8 cellular contexts compared by ENCODE assay signal in the genomic region with DNA sequence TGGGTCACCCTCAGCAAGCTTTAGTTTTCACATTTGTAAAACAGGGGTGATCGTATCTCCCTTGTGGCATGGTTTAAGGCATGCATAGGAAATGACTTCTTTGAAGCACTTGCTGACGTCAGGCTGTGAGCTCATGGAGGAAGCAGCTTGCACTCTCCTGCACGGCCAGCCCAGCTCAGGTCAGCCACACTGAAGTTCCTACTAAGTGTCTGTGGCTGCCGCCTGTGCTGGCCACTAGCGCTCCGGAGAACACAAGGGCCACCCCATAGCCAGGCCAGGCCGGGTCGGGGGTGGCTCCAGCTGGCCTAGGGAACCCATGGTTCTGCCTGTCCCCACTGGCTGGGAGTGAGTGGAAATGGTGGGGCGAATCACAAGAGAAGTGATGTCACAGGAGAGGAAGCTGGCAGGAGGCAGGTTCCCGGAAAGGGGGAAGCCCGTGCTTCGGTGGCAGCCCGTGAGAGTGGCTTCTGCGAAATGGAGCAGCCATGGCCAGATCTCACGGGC. TPM values are rescaled to one million over a fixed set of nuclear protein-coding genes. Genes with fewer than 3 reads are reported as not detected.
DNase-seq lines count a peak whose midpoint lies in the region; ATAC-seq, FAIRE-seq and TF ChIP-seq lines count a peak whose summit lies in the region.

No MANE protein-coding gene starts in this region.

- TF ChIP-seq POLR2A in NB4 (IDR thresholded peaks at IDR 0.05; ENCODE audit: extremely low read depth, insufficient read length), result no peak

- FAIRE-seq in GM19239 (lab: Jason Lieb, UNC), result no peak

- ATAC-seq in HG03520 (IDR thresholded peaks at IDR 0.05; ENCODE audit: unreplicated experiment), result no peak
- ATAC-seq in HG03108 (IDR thresholded peaks at IDR 0.05; ENCODE audit: unreplicated experiment), result no peak

- DNase-seq in NB4 (ENCODE audit: low read depth) (peak; percentile 43), glomerular endothelial cell (ENCODE audit: extremely low read depth, low read depth, low spot score) (peak; percentile 47), NCI-H2107 (lab: John Stamatoyannopoulos, UW) (no peak), GM19239 (ENCODE audit: insufficient read length, low spot score) (no peak)
- peak; percentile 90 for DNase-seq in activated CD8-positive, alpha-beta memory T cell treated with anti-CD3 and anti-CD28 coated beads, Interleukin-2, amount 50 U/mL, for 48 hours
- DNase-seq in stimulated activated CD8-positive, alpha-beta memory T cell treated with anti-CD3 and anti-CD28 coated beads, Interleukin-4, amount 100 ng/mL, for 4 hours (ENCODE audit: low read depth in 2 of 2, low spot score in 1 of 2), result peak; percentile 63 to 68

- no peak overlapping the region for H3K4me3 ChIP-seq in NB4 (ENCODE audit: low read depth, low read length)

- TF ChIP-seq CTCF in NB4 (IDR thresholded peaks at IDR 0.05; ENCODE audit: low read depth, low read length), result no peak

RNA-seq across cellular contexts. Expression of a gene that starts 28.2 kb away (rescaled TPM):
- total RNA-seq in glomerular endothelial cell, result 35.1 and 46.4 TPM in 2 replicates

RNA-seq across cellular contexts. Expression of a gene that starts 29.8 kb away (rescaled TPM):
- not detected in 2 replicates for total RNA-seq in glomerular endothelial cell

Comparison
In these comparisons a context has a peak if more than half of its experiments do, and no peak if none do; other contexts are left out.
1. DNase-seq: peak in NB4 (single experiment), activated CD8-positive, alpha-beta memory T cell treated with anti-CD3 and anti-CD28 coated beads, Interleukin-2, amount 50 U/mL, for 48 hours (single experiment), glomerular endothelial cell (single experiment) and stimulated activated CD8-positive, alpha-beta memory T cell treated with anti-CD3 and anti-CD28 coated beads, Interleukin-4, amount 100 ng/mL, for 4 hours (2 of 2); none in NCI-H2107 (single experiment) and GM19239 (single experiment).